Comparison of ENCODE assay signal across 12 cellular contexts in the genomic region with DNA sequence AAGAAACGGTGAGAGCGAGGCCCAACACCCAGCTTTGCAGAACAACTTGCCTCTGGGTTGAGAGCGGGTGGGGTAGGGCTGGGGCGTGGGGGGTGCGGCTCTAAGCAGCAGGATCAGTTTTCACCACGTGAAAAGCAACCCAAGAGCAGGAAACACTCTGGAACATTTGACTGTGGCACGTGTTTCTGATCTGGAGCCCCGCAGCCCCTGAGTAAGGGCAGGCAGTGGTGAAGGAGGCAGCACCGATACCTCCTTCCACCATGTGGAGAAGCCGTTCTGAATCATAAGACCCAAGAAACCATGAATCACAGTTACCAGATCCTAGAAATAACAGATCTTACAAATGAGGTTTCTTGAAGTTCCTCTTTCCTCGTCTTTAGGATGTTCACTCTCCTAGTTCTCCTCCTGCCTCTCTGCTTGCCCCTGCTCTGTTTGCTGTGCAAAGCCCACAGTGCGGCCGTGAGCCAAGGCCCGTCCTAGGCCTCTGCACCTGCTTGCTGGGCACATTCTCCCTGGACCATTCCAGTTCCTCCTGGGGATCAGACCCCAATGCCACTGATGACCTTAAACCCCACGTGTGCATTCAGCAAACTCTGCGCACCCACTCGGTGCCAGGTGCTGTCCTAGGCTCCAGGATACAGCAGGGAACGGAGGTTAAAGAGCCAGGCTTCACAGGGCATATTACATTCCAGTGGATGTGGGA. TPM values are rescaled to one million over a fixed set of nuclear protein-coding genes. Genes with fewer than 3 reads are reported as not detected.
A peak's percentile ranks its signal among the peaks of the same experiment; 100 is the strongest.
DNase-seq lines count a peak whose midpoint lies in the region; ATAC-seq and TF ChIP-seq lines count a peak whose summit lies in the region.
"Had no signal": no experiment of that assay in that cellular context is flagged by ENCODE, and none has a peak within 500 bp of the region (broad histone marks: within the 10 kb centered on the region; RNA-seq: fewer than 3 reads in every experiment).

No MANE protein-coding gene starts in this region.

- H3K36me3 Mint-ChIP-seq in brain: no peaks in the 10 kb centered on the region
- H3K36me3 Mint-ChIP-seq in osteocyte (ENCODE audit: unreplicated experiment): no peaks in the 10 kb centered on the region
- no peaks in the 10 kb centered on the region for H3K36me3 Mint-ChIP-seq in T-cell
- H3K36me3 Mint-ChIP-seq: activated naive CD8-positive, alpha-beta T cell had no signal

- CTCF ChIA-PET in T-cell (lab: Charles Lee): no interaction called here

- H3K27ac Mint-ChIP-seq in brain (peak overlapping the region in 3 of 5 experiments; percentile 56 to 82 (median 65)), osteocyte (ENCODE audit: unreplicated experiment) (peak overlapping the region; percentile 69), T-cell (no peak overlapping the region)
- H3K27ac Mint-ChIP-seq: activated naive CD8-positive, alpha-beta T cell had no signal

- no peak overlapping the region for H3K4me3 Mint-ChIP-seq in brain
- no peak overlapping the region for H3K4me3 Mint-ChIP-seq in osteocyte (ENCODE audit: unreplicated experiment)
- no peak overlapping the region for H3K4me3 Mint-ChIP-seq in T-cell
- H3K4me3 Mint-ChIP-seq: activated naive CD8-positive, alpha-beta T cell had no signal

- ATAC-seq in HG03159 (IDR thresholded peaks at IDR 0.05; ENCODE audit: unreplicated experiment) (no peak), T-cell (replicated peaks in 1 of 4) (no peak)

- TF ChIP-seq CTCF in brain (conservative IDR thresholded peaks at IDR 0.05): no peak
- TF ChIP-seq CTCF in osteocyte (IDR thresholded peaks at IDR 0.05): no peak

- POLR2A ChIA-PET in T-cell (lab: Charles Lee): no interaction called here

- DNase-seq in AG20443 (ENCODE audit: low spot score): peak; percentile 58
- DNase-seq in MV-4-11 (lab: John Stamatoyannopoulos, UW): peak; percentile 94
- no peak for DNase-seq in osteocyte (ENCODE audit: extremely low spot score, unreplicated experiment)
- no peak for DNase-seq in HuH-7 (ENCODE audit: low spot score)
- DNase-seq in DMS153 (lab: John Stamatoyannopoulos, UW): no peak
- DNase-seq in T-cell: no peak
- DNase-seq: gastrocnemius medialis; stimulated activated naive CD4-positive, alpha-beta T cell treated with Interleukin-2 at 50 U/mL for 16 hours had no signal

- H3K4me1 Mint-ChIP-seq in brain (peaks cover 45% of the 10 kb centered on the region), osteocyte (ENCODE audit: unreplicated experiment) (peaks cover 53% of the 10 kb centered on the region), T-cell (peaks cover 12 to 23% (median 15%) of the 10 kb centered on the region in 3 donors)

- peaks cover 2 to 10% (median 4%) of the 10 kb centered on the region in 5 experiments for H3K9me3 Mint-ChIP-seq in brain
- peaks cover 12% of the 10 kb centered on the region for H3K9me3 Mint-ChIP-seq in osteocyte (ENCODE audit: unreplicated experiment)
- no peaks in the 10 kb centered on the region for H3K9me3 Mint-ChIP-seq in T-cell

- peaks cover 11% of the 10 kb centered on the region for H3K27me3 Mint-ChIP-seq in brain
- no peaks in the 10 kb centered on the region for H3K27me3 Mint-ChIP-seq in osteocyte (ENCODE audit: unreplicated experiment)
- peaks cover 0 to 6% of the 10 kb centered on the region in 2 donors for H3K27me3 Mint-ChIP-seq in T-cell
- H3K27me3 Mint-ChIP-seq: activated naive CD8-positive, alpha-beta T cell had no signal

RNA-seq across cellular contexts. Expression of a gene that starts 31.9 kb away (rescaled TPM):
- 0.17 TPM for polyA plus RNA-seq in brain (ENCODE audit: insufficient read depth, low read depth, low replicate concordance)
- total RNA-seq in osteocyte (not detected in 2 replicates), T-cell (under 1 TPM in 2 of 5 donors, not detected in 3; 0.14 to 0.26 TPM)
- total RNA-seq: Daoy had no signal

RNA-seq across cellular contexts. Expression of a gene that starts 48.5 kb away (rescaled TPM):
- 3.6 TPM for polyA plus RNA-seq in brain (ENCODE audit: insufficient read depth, low read depth, low replicate concordance)
- 6.5 and 6.6 TPM in 2 replicates for total RNA-seq in osteocyte
- under 1 TPM in 4 of 5 donors, not detected in 1; 0.22 to 0.68 (median 0.46) TPM for total RNA-seq in T-cell
- total RNA-seq: Daoy had no signal

Comparison
In these comparisons a context has a peak if more than half of its experiments do, and no peak if none do; other contexts are left out.
1. DNase-seq: peak in AG20443 (single experiment) and MV-4-11 (single experiment); none in osteocyte (single experiment), HuH-7 (single experiment), DMS153 (single experiment) and T-cell (0 of 34).
2. H3K27ac Mint-ChIP-seq: peak in brain (3 of 5) and osteocyte (single experiment); none in T-cell (0 of 2).